ENCODE assay signal across 8 cellular contexts in the genomic region with DNA sequence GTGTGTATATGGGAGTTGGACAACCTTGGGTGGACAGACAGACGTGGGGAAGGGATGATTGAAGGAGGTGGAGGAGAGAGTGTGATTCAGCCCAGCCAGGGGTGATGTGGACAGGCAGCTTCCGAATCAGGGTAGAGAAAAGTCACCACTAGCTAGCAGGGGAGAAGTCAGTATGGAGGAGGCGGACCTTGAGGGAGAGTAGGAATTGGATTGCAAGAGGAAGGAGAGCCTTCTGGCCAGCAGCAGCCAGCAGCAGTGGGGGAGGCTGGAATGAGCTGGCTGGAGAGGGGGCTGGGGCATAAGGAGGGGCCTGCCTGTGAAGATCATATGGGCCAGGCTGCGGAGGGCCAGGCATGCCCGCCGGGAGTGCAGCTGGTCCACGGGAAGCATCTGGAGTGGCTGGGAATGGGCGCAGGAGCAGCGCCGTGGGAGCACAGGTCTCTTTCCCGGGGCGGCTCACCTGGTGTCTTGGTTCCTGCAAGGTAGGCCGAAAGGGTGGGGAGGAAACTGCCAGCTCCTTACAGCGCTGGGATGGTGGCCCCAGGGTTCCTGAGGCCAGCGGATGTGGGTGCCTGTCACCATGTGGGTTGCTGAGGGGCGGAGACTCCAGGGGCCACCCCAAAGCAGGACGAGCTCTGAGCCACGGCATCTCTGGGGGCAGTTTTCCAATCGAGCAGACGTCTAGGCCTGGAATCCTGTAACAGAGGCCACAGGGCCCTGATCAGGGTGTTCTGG.
DNase-seq lines count a peak whose midpoint lies in the region; ATAC-seq and TF ChIP-seq lines count a peak whose summit lies in the region.

No MANE protein-coding gene starts in this region.

- H3K36me3 Mint-ChIP-seq in GM23338 (ENCODE audit: low read depth): no peaks in the 10 kb centered on the region
- peaks cover 20% of the 10 kb centered on the region for H3K36me3 Mint-ChIP-seq in activated CD8-positive, alpha-beta T cell treated with anti-CD3 and anti-CD28 coated beads for 36 hours (ENCODE audit: low read depth)

- H3K4me2 ChIP-seq in GM23338: peak overlapping the region; percentile 98

- peak overlapping the region; percentile 46 for H3K27ac Mint-ChIP-seq in GM23338
- H3K27ac Mint-ChIP-seq in activated CD8-positive, alpha-beta T cell treated with anti-CD3 and anti-CD28 coated beads for 36 hours: peak overlapping the region; percentile 89

- TF ChIP-seq POLR2A in esophagus muscularis mucosa (IDR thresholded peaks at IDR 0.05; ENCODE audit: low read depth): no peak

- H3K27me3 ChIP-seq in GM23338 (ENCODE audit: insufficient read depth) (no peaks in the 10 kb centered on the region), esophagus muscularis mucosa (no peaks in the 10 kb centered on the region), psoas muscle (ENCODE audit: insufficient read depth in 3 of 3, low read length in 2 of 3) (no peaks in the 10 kb centered on the region)

- intact Hi-C loops in activated CD8-positive, alpha-beta T cell treated with anti-CD3 and anti-CD28 coated beads for 36 hours (cut with micrococcal nuclease): loop anchor here (5.0 kb wide), 1 partner anchor 44 kb away; no protein-coding TSS in a partner anchor
- intact Hi-C loops in esophagus muscularis mucosa (cut with DNase I): loop anchor here (2.0 kb wide), 1 partner anchor 49 kb away; no protein-coding TSS in a partner anchor
- intact Hi-C loops in psoas muscle (cut with DNase I): no loop called here

- H3K9me3 ChIP-seq in esophagus muscularis mucosa (no peaks in the 10 kb centered on the region), psoas muscle (no peaks in the 10 kb centered on the region)

- peak overlapping the region; percentile 99 for H3K4me3 Mint-ChIP-seq in GM23338
- H3K4me3 Mint-ChIP-seq in activated CD8-positive, alpha-beta T cell treated with anti-CD3 and anti-CD28 coated beads for 36 hours: peak overlapping the region; percentile 92

- H3K4me1 ChIP-seq in GM23338 (ENCODE audit: insufficient read depth) (peaks cover 56% of the 10 kb centered on the region), esophagus muscularis mucosa (peaks cover 85 to 87% (median 86%) of the 10 kb centered on the region in 4 donors), psoas muscle (peaks cover 63% of the 10 kb centered on the region)

- peaks cover 41% of the 10 kb centered on the region for H4K20me1 ChIP-seq in GM23338 (replicated peaks; ENCODE audit: insufficient read depth)

- H3K4me3 ChIP-seq in GM23338 (peak overlapping the region; percentile 96; the same call in 1 of the 2 replicates), esophagus muscularis mucosa (peak overlapping the region; percentile 73 to 93 (median 92)), psoas muscle (peak overlapping the region; percentile 79)

- 42% methylated on average over 20 of the region's 20 CpGs for WGBS in esophagus muscularis mucosa
- 54 to 72% (median 63%) methylated on average over 20 of the region's 20 CpGs for WGBS in psoas muscle, 3 donors

- H3K27me3 Mint-ChIP-seq in GM23338 (ENCODE audit: insufficient read depth, low read depth, poor library complexity): peaks cover 38% of the 10 kb centered on the region
- no peaks in the 10 kb centered on the region for H3K27me3 Mint-ChIP-seq in activated CD8-positive, alpha-beta T cell treated with anti-CD3 and anti-CD28 coated beads for 36 hours

- CTCF ChIA-PET in activated CD8-positive, alpha-beta T cell treated with anti-CD3 and anti-CD28 coated beads for 36 hours (lab: Charles Lee): interaction anchor here (0.8 to 4.4 kb wide), 14 partner anchors 13 to 119 kb away, joined by 3 to 35 read pairs (median 4); no protein-coding TSS in a partner anchor

- H3K36me3 ChIP-seq in GM23338 (ENCODE audit: insufficient read depth) (no peaks in the 10 kb centered on the region), esophagus muscularis mucosa (no peaks in the 10 kb centered on the region), psoas muscle (ENCODE audit: insufficient read depth in 1 of 2, low read depth in 1 of 2) (no peaks in the 10 kb centered on the region)

- H2AFZ ChIP-seq in GM23338: no peak overlapping the region

- POLR2A ChIA-PET in activated CD8-positive, alpha-beta T cell treated with anti-CD3 and anti-CD28 coated beads for 36 hours (lab: Charles Lee): interaction anchor here (1.1 to 5.5 kb wide), 9 partner anchors 9 to 99 kb away, joined by 4 to 52 read pairs (median 10); no protein-coding TSS in a partner anchor

- no peak for TF ChIP-seq CTCF in GM23338 (conservative IDR thresholded peaks at IDR 0.05; ENCODE audit: low read depth in 2 of 2)
- no peak for TF ChIP-seq CTCF in activated CD8-positive, alpha-beta T cell treated with anti-CD3 and anti-CD28 coated beads for 36 hours (IDR thresholded peaks at IDR 0.05)
- no peak for TF ChIP-seq CTCF in esophagus muscularis mucosa (IDR thresholded peaks at IDR 0.05)
- TF ChIP-seq CTCF in psoas muscle (IDR thresholded peaks at IDR 0.05): no peak

- no peak for TF ChIP-seq EP300 in esophagus muscularis mucosa (IDR thresholded peaks at IDR 0.05)

- DNase-seq in GM23338 (ENCODE audit: low spot score) (no peak), esophagus muscularis mucosa (ENCODE audit: extremely low spot score) (no peak), psoas muscle (no peak), pons (ENCODE audit: low spot score) (no peak), SHP77 (lab: John Stamatoyannopoulos, UW) (no peak), D341Med (ENCODE audit: low spot score) (no peak)
- peak; percentile 91 for DNase-seq in activated CD8-positive, alpha-beta T cell treated with anti-CD3 and anti-CD28 coated beads for 36 hours

- no peaks in the 10 kb centered on the region for H3K9me2 ChIP-seq in GM23338 (ENCODE audit: insufficient read depth)

- ATAC-seq in GM23338 (no peak), psoas muscle (no peak), GM21576 (IDR thresholded peaks at IDR 0.05; ENCODE audit: unreplicated experiment) (no peak)
- ATAC-seq in activated CD8-positive, alpha-beta T cell treated with anti-CD3 and anti-CD28 coated beads for 36 hours: peak; percentile 69

- H3K9me3 Mint-ChIP-seq in GM23338: no peaks in the 10 kb centered on the region
- no peaks in the 10 kb centered on the region for H3K9me3 Mint-ChIP-seq in activated CD8-positive, alpha-beta T cell treated with anti-CD3 and anti-CD28 coated beads for 36 hours

- H3K27ac ChIP-seq in GM23338 (ENCODE audit: low read depth) (no peak overlapping the region), esophagus muscularis mucosa (replicated peaks in 1 of 4) (peak overlapping the region; percentile 99 to 100 (median 99)), psoas muscle (no peak overlapping the region)

- 0 out of 2 replicates have a peak, but pooled peaks cover 11% of the 10 kb centered on the region for H3F3A ChIP-seq in GM23338 (replicated peaks; ENCODE audit: low read depth)

- peaks cover 77% of the 10 kb centered on the region for H3K4me1 Mint-ChIP-seq in GM23338
- H3K4me1 Mint-ChIP-seq in activated CD8-positive, alpha-beta T cell treated with anti-CD3 and anti-CD28 coated beads for 36 hours (ENCODE audit: low read depth): peaks cover 65% of the 10 kb centered on the region

- H3K79me2 ChIP-seq in GM23338 (replicated peaks; ENCODE audit: insufficient read depth): peaks cover 73% of the 10 kb centered on the region

TF ChIP-seq in GM23338, 12 proteins besides CTCF, POLR2A, EP300 and RAD21 (continues in another document):
- no peak for TF ChIP-seq ZNF114 (CRISPR knock-in tag; IDR thresholded peaks at IDR 0.05)
- no peak for TF ChIP-seq EZH2phosphoT487 (IDR thresholded peaks at IDR 0.05; ENCODE audit: unreplicated experiment)
- no peak for TF ChIP-seq EZH2 (IDR thresholded peaks at IDR 0.05; ENCODE audit: low read depth, unreplicated experiment)

Comparison
In these comparisons a context has a peak if more than half of its experiments do, and no peak if none do; other contexts are left out.
1. H3K27ac ChIP-seq: peak in esophagus muscularis mucosa (4 of 4); none in GM23338 (single experiment) and psoas muscle (single experiment).
2. intact Hi-C loops: an anchor here in activated CD8-positive, alpha-beta T cell treated with anti-CD3 and anti-CD28 coated beads for 36 hours (5.0 kb wide) and esophagus muscularis mucosa (2.0 kb wide); none called in psoas muscle.
3. Peak in every context shown above with its lines, with median percentiles within 50 percentile points of each other: H3K4me3 ChIP-seq.